In genomic region chr10:14736600-14737081, GRCh38 we compare ENCODE assay signal across 8 cellular contexts. TPM values are rescaled to one million over a fixed set of nuclear protein-coding genes. Genes with fewer than 3 reads are reported as not detected.
A peak's percentile ranks its signal among the peaks of the same experiment; 100 is the strongest.
DNase-seq lines count a peak whose midpoint lies in the region; ATAC-seq and TF ChIP-seq lines count a peak whose summit lies in the region.

No MANE protein-coding gene starts in this region.

- H3K27me3 Mint-ChIP-seq in activated B cell treated with CpG ODN at 0.5 μM for 24 hours: no peaks in the 10 kb centered on the region
- H3K27me3 Mint-ChIP-seq in natural killer cell (ENCODE audit: low read depth in 2 of 2): no peaks in the 10 kb centered on the region

- CTCF ChIA-PET in activated B cell treated with CpG ODN at 0.5 μM for 24 hours (lab: Charles Lee): interaction anchor here (0.8 kb wide), 1 partner anchor 83 kb away, joined by 3 read pairs; no protein-coding TSS in a partner anchor

- H3K9me3 Mint-ChIP-seq in activated B cell treated with CpG ODN at 0.5 μM for 24 hours (no peaks in the 10 kb centered on the region), natural killer cell (no peaks in the 10 kb centered on the region)
- H3K9me3 Mint-ChIP-seq in stimulated activated effector memory CD8-positive, alpha-beta T cell treated with anti-CD3 and anti-CD28 coated beads, Interleukin-12 subunit alpha, Interleukin-12 subunit beta, amount 100 ng/mL, for 72 hours: no peaks in the 10 kb centered on the region

- DNase-seq in GM20000 (ENCODE audit: low spot score) (peak; percentile 38), activated B cell treated with CpG ODN at 0.5 μM for 24 hours (no peak), hepatic stellate cell (ENCODE audit: low spot score) (peak; percentile 59), natural killer cell (no peak)
- DNase-seq in stimulated activated effector memory CD8-positive, alpha-beta T cell treated with anti-CD3 and anti-CD28 coated beads, Interleukin-12 subunit alpha, Interleukin-12 subunit beta, amount 100 ng/mL, for 72 hours (ENCODE audit: low spot score in 2 of 2): no peak

- H3K36me3 Mint-ChIP-seq in activated B cell treated with CpG ODN at 0.5 μM for 24 hours (ENCODE audit: low read depth) (no peaks in the 10 kb centered on the region), natural killer cell (no peaks in the 10 kb centered on the region)
- no peaks in the 10 kb centered on the region for H3K36me3 Mint-ChIP-seq in stimulated activated effector memory CD8-positive, alpha-beta T cell treated with anti-CD3 and anti-CD28 coated beads, Interleukin-12 subunit alpha, Interleukin-12 subunit beta, amount 100 ng/mL, for 72 hours

- H3K27ac Mint-ChIP-seq in activated B cell treated with CpG ODN at 0.5 μM for 24 hours: peak overlapping the region; percentile 98
- H3K27ac Mint-ChIP-seq in stimulated activated effector memory CD8-positive, alpha-beta T cell treated with anti-CD3 and anti-CD28 coated beads, Interleukin-12 subunit alpha, Interleukin-12 subunit beta, amount 100 ng/mL, for 72 hours: peak overlapping the region; percentile 94
- H3K27ac Mint-ChIP-seq in natural killer cell: peak overlapping the region in 1 of 2 donors; percentile 21

- H3K4me1 Mint-ChIP-seq in activated B cell treated with CpG ODN at 0.5 μM for 24 hours (peaks cover 76% of the 10 kb centered on the region), natural killer cell (no peaks in the 10 kb centered on the region)
- H3K4me1 Mint-ChIP-seq in stimulated activated effector memory CD8-positive, alpha-beta T cell treated with anti-CD3 and anti-CD28 coated beads, Interleukin-12 subunit alpha, Interleukin-12 subunit beta, amount 100 ng/mL, for 72 hours: peaks cover 6% of the 10 kb centered on the region

- intact Hi-C loops in activated B cell treated with CpG ODN at 0.5 μM for 24 hours (cut with micrococcal nuclease): loop anchor here (2.0 kb wide), 4 partner anchors 14 to 100 kb away; no protein-coding TSS in a partner anchor
- intact Hi-C loops in natural killer cell (cut with micrococcal nuclease): no loop called here

- H3K4me3 Mint-ChIP-seq in activated B cell treated with CpG ODN at 0.5 μM for 24 hours (peak overlapping the region; percentile 73), natural killer cell (no peak overlapping the region)
- no peak overlapping the region for H3K4me3 Mint-ChIP-seq in stimulated activated effector memory CD8-positive, alpha-beta T cell treated with anti-CD3 and anti-CD28 coated beads, Interleukin-12 subunit alpha, Interleukin-12 subunit beta, amount 100 ng/mL, for 72 hours

- TF ChIP-seq CTCF in GM20000 (IDR thresholded peaks at IDR 0.05; ENCODE audit: extremely low read depth, missing control alignments) (no peak), activated B cell treated with CpG ODN at 0.5 μM for 24 hours (IDR thresholded peaks at IDR 0.05) (no peak), natural killer cell (IDR thresholded peaks at IDR 0.05) (no peak)

- POLR2A ChIA-PET in activated B cell treated with CpG ODN at 0.5 μM for 24 hours (lab: Charles Lee): interaction anchor here (0.9 to 3.7 kb wide), 7 partner anchors 10 to 193 kb away, joined by 3 to 19 read pairs (median 7); no protein-coding TSS in a partner anchor

- peak; percentile 76 for ATAC-seq in activated B cell treated with CpG ODN at 0.5 μM for 24 hours (ENCODE audit: low read depth)
- ATAC-seq in stimulated activated effector memory CD8-positive, alpha-beta T cell treated with anti-CD3 and anti-CD28 coated beads, Interleukin-12 subunit alpha, Interleukin-12 subunit beta, amount 100 ng/mL, for 72 hours: no peak
- ATAC-seq in GM21390 (IDR thresholded peaks at IDR 0.05; ENCODE audit: unreplicated experiment): no peak
- no peak for ATAC-seq in HG03521 (IDR thresholded peaks at IDR 0.05; ENCODE audit: unreplicated experiment)
- ATAC-seq in natural killer cell: no peak
- ATAC-seq in HG03378 (IDR thresholded peaks at IDR 0.05; ENCODE audit: unreplicated experiment): no peak

RNA-seq across cellular contexts. Expression of gene FAM107B, which starts 38.1 kb away (rescaled TPM):
- total RNA-seq in activated B cell treated with CpG ODN at 0.5 μM for 24 hours (263 and 286 TPM in 2 replicates), natural killer cell (100 to 1,000 TPM; 165 to 226 (median 224) TPM)

Comparison
In these comparisons a context has a peak if more than half of its experiments do, and no peak if none do; other contexts are left out.
1. DNase-seq: peak in GM20000 (single experiment) and hepatic stellate cell (single experiment); none in activated B cell treated with CpG ODN at 0.5 μM for 24 hours (single experiment), stimulated activated effector memory CD8-positive, alpha-beta T cell treated with anti-CD3 and anti-CD28 coated beads, Interleukin-12 subunit alpha, Interleukin-12 subunit beta, amount 100 ng/mL, for 72 hours (0 of 2) and natural killer cell (single experiment).